Comparison of ENCODE assay signal across 1 cellular context in the genomic region with DNA sequence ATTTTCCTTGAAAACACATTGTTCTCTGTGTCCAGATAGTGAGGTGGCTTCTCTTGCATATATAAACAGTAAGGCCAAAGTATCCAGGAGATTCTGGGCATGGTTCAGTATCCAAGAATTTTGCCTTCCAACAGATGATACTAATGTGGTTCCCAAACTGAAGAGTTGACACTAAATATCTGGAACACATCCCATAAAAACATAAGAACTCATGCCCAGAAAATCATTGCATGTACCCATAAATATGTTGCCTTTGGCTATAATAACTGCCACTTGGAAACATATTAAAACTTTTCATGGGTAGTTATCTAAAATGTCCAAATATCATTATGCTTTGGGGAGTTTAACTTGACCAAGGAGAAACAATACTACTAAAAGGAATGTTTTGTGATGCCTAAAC.
TF ChIP-seq lines count a peak whose summit lies in the region.

No MANE protein-coding gene starts in this region.

TF ChIP-seq in IMR-90, 13 proteins besides CTCF, POLR2A, EP300 and RAD21 (continued from another document):
- TF ChIP-seq, protein P1, sequence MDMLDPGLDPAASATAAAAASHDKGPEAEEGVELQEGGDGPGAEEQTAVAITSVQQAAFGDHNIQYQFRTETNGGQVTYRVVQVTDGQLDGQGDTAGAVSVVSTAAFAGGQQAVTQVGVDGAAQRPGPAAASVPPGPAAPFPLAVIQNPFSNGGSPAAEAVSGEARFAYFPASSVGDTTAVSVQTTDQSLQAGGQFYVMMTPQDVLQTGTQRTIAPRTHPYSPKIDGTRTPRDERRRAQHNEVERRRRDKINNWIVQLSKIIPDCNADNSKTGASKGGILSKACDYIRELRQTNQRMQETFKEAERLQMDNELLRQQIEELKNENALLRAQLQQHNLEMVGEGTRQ (IDR thresholded peaks at IDR 0.05; ENCODE audit: low read depth, low read length) = no peak
- no peak for TF ChIP-seq CEBPB (IDR thresholded peaks at IDR 0.05; ENCODE audit: low read depth, low read length)
- no peak for TF ChIP-seq MXI1 (IDR thresholded peaks at IDR 0.05; ENCODE audit: borderline replicate concordance, low read depth, low read length)
- TF ChIP-seq SMC3 (IDR thresholded peaks at IDR 0.05; ENCODE audit: low read depth, low read length) = no peak
